ENCODE assay signal across 20 cellular contexts in the genomic region with DNA sequence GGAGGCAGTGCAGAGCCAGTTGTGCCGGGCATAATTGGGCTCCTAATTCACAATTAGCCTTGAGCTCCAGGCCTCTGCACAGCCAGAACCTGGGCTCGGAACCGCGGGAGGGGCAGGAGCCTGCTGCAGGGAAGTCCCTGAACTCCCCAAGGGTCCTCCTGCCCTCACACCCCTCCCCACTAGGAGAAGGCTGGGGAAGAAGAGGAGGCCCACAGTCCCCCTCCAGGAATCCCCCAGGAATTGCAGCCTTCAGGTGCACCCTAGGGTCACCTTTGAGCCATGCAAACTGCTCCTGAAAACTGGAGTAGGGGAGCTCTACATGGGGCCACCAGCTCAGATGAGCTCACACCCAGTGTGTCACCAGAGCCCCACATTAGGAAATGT.
DNase-seq lines count a peak whose midpoint lies in the region; ATAC-seq and TF ChIP-seq lines count a peak whose summit lies in the region.
"Had no signal": no experiment of that assay in that cellular context is flagged by ENCODE, and none has a peak within 500 bp of the region (broad histone marks: within the 10 kb centered on the region; RNA-seq: fewer than 3 reads in every experiment).

No MANE protein-coding gene starts in this region.

- H3K4me1 ChIP-seq in neural progenitor cell: peaks cover 44% of the 10 kb centered on the region

- H3K4me1 Mint-ChIP-seq in activated naive CD8-positive, alpha-beta T cell treated with anti-CD3 and anti-CD28 coated beads, Interleukin-2, amount 10 ng/mL, durations not matched to agents 7 days and 5 days: peaks cover 5% of the 10 kb centered on the region
- H3K4me1 Mint-ChIP-seq in activated naive CD8-positive, alpha-beta T cell treated with anti-CD3 and anti-CD28 coated beads for 36 hours: peaks cover 5% of the 10 kb centered on the region
- H3K4me1 Mint-ChIP-seq in chondrocyte (ENCODE audit: low read depth) (peaks cover 5% of the 10 kb centered on the region), neural progenitor cell (peaks cover 38% of the 10 kb centered on the region)
- H3K4me1 Mint-ChIP-seq in activated CD8-positive, alpha-beta memory T cell treated with anti-CD3 and anti-CD28 coated beads, Interleukin-2, amount 10 ng/mL, durations not matched to agents 7 days and 5 days: peaks cover 7% of the 10 kb centered on the region

- POLR2A ChIA-PET in activated naive CD8-positive, alpha-beta T cell treated with anti-CD3 and anti-CD28 coated beads, Interleukin-2, amount 10 ng/mL, durations not matched to agents 7 days and 5 days (lab: Charles Lee): no interaction called here
- POLR2A ChIA-PET in RWPE1 (lab: Yijun Ruan, JAX; ENCODE audit: low non-redundant PET): no interaction called here

- no peaks in the 10 kb centered on the region for H3K79me2 ChIP-seq in neural progenitor cell (ENCODE audit: low read depth)

- no peak for TF ChIP-seq CTCF in chondrocyte (IDR thresholded peaks at IDR 0.05)
- TF ChIP-seq CTCF in neural progenitor cell (IDR thresholded peaks at IDR 0.05): peak; percentile 16
- no peak for TF ChIP-seq CTCF in RWPE1 (conservative IDR thresholded peaks at IDR 0.05; ENCODE audit: low read depth)

- no peaks in the 10 kb centered on the region for H3K9me3 Mint-ChIP-seq in activated naive CD8-positive, alpha-beta T cell treated with anti-CD3 and anti-CD28 coated beads, Interleukin-2, amount 10 ng/mL, durations not matched to agents 7 days and 5 days
- no peaks in the 10 kb centered on the region for H3K9me3 Mint-ChIP-seq in activated naive CD8-positive, alpha-beta T cell treated with anti-CD3 and anti-CD28 coated beads for 36 hours
- no peaks in the 10 kb centered on the region for H3K9me3 Mint-ChIP-seq in chondrocyte (ENCODE audit: low read depth)
- H3K9me3 Mint-ChIP-seq in neural progenitor cell: no peaks in the 10 kb centered on the region
- no peaks in the 10 kb centered on the region for H3K9me3 Mint-ChIP-seq in activated CD8-positive, alpha-beta memory T cell treated with anti-CD3 and anti-CD28 coated beads, Interleukin-2, amount 10 ng/mL, durations not matched to agents 7 days and 5 days (ENCODE audit: low read depth)

- peak overlapping the region; percentile 23 for H3K4me2 ChIP-seq in neural progenitor cell

- peak; percentile 6 for DNase-seq in activated naive CD8-positive, alpha-beta T cell treated with anti-CD3 and anti-CD28 coated beads, Interleukin-2, amount 10 ng/mL, durations not matched to agents 7 days and 5 days
- DNase-seq in activated naive CD8-positive, alpha-beta T cell treated with anti-CD3 and anti-CD28 coated beads for 36 hours: no peak
- DNase-seq in chondrocyte (ENCODE audit: low spot score) (peak; percentile 66), neural progenitor cell (ENCODE audit: low spot score) (no peak), NCI-H446 (lab: John Stamatoyannopoulos, UW) (no peak), RWPE1 (ENCODE audit: low spot score) (no peak)
- DNase-seq in activated CD8-positive, alpha-beta memory T cell treated with anti-CD3 and anti-CD28 coated beads, Interleukin-2, amount 10 ng/mL, durations not matched to agents 7 days and 5 days: no peak
- DNase-seq: AML-193, DMS79, HCEC 1CT, NCI-H1105 treated with DMSO at 0.1 percent for 48 hours, NCI-H1694 treated with DMSO at 0.1 percent for 48 hours, NCI-H510A treated with DMSO at 0.1 percent for 48 hours, NCI-H774, OCI-M1, RPMI8226 had no signal

- H3K27me3 ChIP-seq in neural progenitor cell: no peaks in the 10 kb centered on the region

- H3K9ac ChIP-seq in neural progenitor cell: no peak overlapping the region

- H3K36me3 ChIP-seq in neural progenitor cell: no peaks in the 10 kb centered on the region

- ATAC-seq in activated naive CD8-positive, alpha-beta T cell treated with anti-CD3 and anti-CD28 coated beads, Interleukin-2, amount 10 ng/mL, durations not matched to agents 7 days and 5 days (ENCODE audit: low read depth): no peak
- no peak for ATAC-seq in HG02938 (IDR thresholded peaks at IDR 0.05; ENCODE audit: unreplicated experiment)
- ATAC-seq in activated CD8-positive, alpha-beta memory T cell treated with anti-CD3 and anti-CD28 coated beads, Interleukin-2, amount 10 ng/mL, durations not matched to agents 7 days and 5 days: no peak
- ATAC-seq: K562 had no signal

- H3K27me3 Mint-ChIP-seq in activated naive CD8-positive, alpha-beta T cell treated with anti-CD3 and anti-CD28 coated beads, Interleukin-2, amount 10 ng/mL, durations not matched to agents 7 days and 5 days: peaks cover 20% of the 10 kb centered on the region
- peaks cover 30% of the 10 kb centered on the region for H3K27me3 Mint-ChIP-seq in activated naive CD8-positive, alpha-beta T cell treated with anti-CD3 and anti-CD28 coated beads for 36 hours
- H3K27me3 Mint-ChIP-seq in chondrocyte (ENCODE audit: low read depth): peaks cover 22% of the 10 kb centered on the region
- peaks cover 5% of the 10 kb centered on the region for H3K27me3 Mint-ChIP-seq in neural progenitor cell (ENCODE audit: insufficient read depth, low read depth)
- peaks cover 28% of the 10 kb centered on the region for H3K27me3 Mint-ChIP-seq in activated CD8-positive, alpha-beta memory T cell treated with anti-CD3 and anti-CD28 coated beads, Interleukin-2, amount 10 ng/mL, durations not matched to agents 7 days and 5 days

- no peak overlapping the region for H3K27ac ChIP-seq in neural progenitor cell
- no peak overlapping the region for H3K27ac ChIP-seq in RWPE1
- H3K27ac ChIP-seq: 22Rv1, C4-2B had no signal

- H2AFZ ChIP-seq in neural progenitor cell (replicated peaks): no peak overlapping the region

- no peaks in the 10 kb centered on the region for H3K36me3 Mint-ChIP-seq in activated naive CD8-positive, alpha-beta T cell treated with anti-CD3 and anti-CD28 coated beads, Interleukin-2, amount 10 ng/mL, durations not matched to agents 7 days and 5 days
- no peaks in the 10 kb centered on the region for H3K36me3 Mint-ChIP-seq in activated naive CD8-positive, alpha-beta T cell treated with anti-CD3 and anti-CD28 coated beads for 36 hours
- no peaks in the 10 kb centered on the region for H3K36me3 Mint-ChIP-seq in chondrocyte (ENCODE audit: low read depth)
- H3K36me3 Mint-ChIP-seq in neural progenitor cell: no peaks in the 10 kb centered on the region
- no peaks in the 10 kb centered on the region for H3K36me3 Mint-ChIP-seq in activated CD8-positive, alpha-beta memory T cell treated with anti-CD3 and anti-CD28 coated beads, Interleukin-2, amount 10 ng/mL, durations not matched to agents 7 days and 5 days

- no peak overlapping the region for H3K4me3 Mint-ChIP-seq in activated naive CD8-positive, alpha-beta T cell treated with anti-CD3 and anti-CD28 coated beads, Interleukin-2, amount 10 ng/mL, durations not matched to agents 7 days and 5 days
- H3K4me3 Mint-ChIP-seq in activated naive CD8-positive, alpha-beta T cell treated with anti-CD3 and anti-CD28 coated beads for 36 hours: no peak overlapping the region
- H3K4me3 Mint-ChIP-seq in chondrocyte (ENCODE audit: unreplicated experiment) (no peak overlapping the region), neural progenitor cell (no peak overlapping the region)
- H3K4me3 Mint-ChIP-seq in activated CD8-positive, alpha-beta memory T cell treated with anti-CD3 and anti-CD28 coated beads, Interleukin-2, amount 10 ng/mL, durations not matched to agents 7 days and 5 days: no peak overlapping the region

- H3K4me3 ChIP-seq in neural progenitor cell: no peak overlapping the region
- H3K4me3 ChIP-seq: K562 had no signal

- peaks cover 23% of the 10 kb centered on the region for H3F3A ChIP-seq in neural progenitor cell (ENCODE audit: low read depth)

- no peaks in the 10 kb centered on the region for H3K9me3 ChIP-seq in neural progenitor cell (ENCODE audit: low read depth)

- no peak overlapping the region for H3K27ac Mint-ChIP-seq in activated naive CD8-positive, alpha-beta T cell treated with anti-CD3 and anti-CD28 coated beads, Interleukin-2, amount 10 ng/mL, durations not matched to agents 7 days and 5 days
- no peak overlapping the region for H3K27ac Mint-ChIP-seq in activated naive CD8-positive, alpha-beta T cell treated with anti-CD3 and anti-CD28 coated beads for 36 hours
- H3K27ac Mint-ChIP-seq in chondrocyte (ENCODE audit: unreplicated experiment) (no peak overlapping the region), neural progenitor cell (no peak overlapping the region)
- no peak overlapping the region for H3K27ac Mint-ChIP-seq in activated CD8-positive, alpha-beta memory T cell treated with anti-CD3 and anti-CD28 coated beads, Interleukin-2, amount 10 ng/mL, durations not matched to agents 7 days and 5 days

- CTCF ChIA-PET in RWPE1 (lab: Yijun Ruan, JAX): interaction anchor here (0.6 kb wide), 1 partner anchor 240 kb away, joined by 6 read pairs; no protein-coding TSS in a partner anchor
- CTCF ChIA-PET in activated CD8-positive, alpha-beta memory T cell treated with anti-CD3 and anti-CD28 coated beads, Interleukin-2, amount 10 ng/mL, durations not matched to agents 7 days and 5 days (lab: Charles Lee): no interaction called here

- peaks cover 4% of the 10 kb centered on the region for H4K20me1 ChIP-seq in neural progenitor cell (ENCODE audit: low read depth)

Comparison
In these comparisons a context has a peak if more than half of its experiments do, and no peak if none do; other contexts are left out.
1. DNase-seq: peak in activated naive CD8-positive, alpha-beta T cell treated with anti-CD3 and anti-CD28 coated beads, Interleukin-2, amount 10 ng/mL, durations not matched to agents 7 days and 5 days (single experiment) and chondrocyte (single experiment); none in activated naive CD8-positive, alpha-beta T cell treated with anti-CD3 and anti-CD28 coated beads for 36 hours (single experiment), neural progenitor cell (single experiment), NCI-H446 (0 of 2), RWPE1 (single experiment) and activated CD8-positive, alpha-beta memory T cell treated with anti-CD3 and anti-CD28 coated beads, Interleukin-2, amount 10 ng/mL, durations not matched to agents 7 days and 5 days (single experiment).